ENCODE assay signal across 17 cellular contexts in genomic region chr7:95102662-95103061, GRCh38.
DNase-seq lines count a peak whose midpoint lies in the region; ATAC-seq and TF ChIP-seq lines count a peak whose summit lies in the region.
"Had no signal": no experiment of that assay in that cellular context is flagged by ENCODE, and none has a peak within 500 bp of the region (broad histone marks: within the 10 kb centered on the region; RNA-seq: fewer than 3 reads in every experiment).

No MANE protein-coding gene starts in this region.

- TF ChIP-seq CTCF in gastroesophageal sphincter (IDR thresholded peaks at IDR 0.05): no peak

- DNase-seq in A172 (ENCODE audit: low spot score) (peak; percentile 57), HT-29 (ENCODE audit: low spot score) (peak; percentile 57), adipocyte (ENCODE audit: low read depth) (peak; percentile 18), iris pigment epithelial cell (ENCODE audit: low read depth) (peak; percentile 15), erythroblast (lab: John Stamatoyannopoulos, UW) (no peak), T-helper 1 cell (no peak)
- no peak for DNase-seq in activated CD4-positive, CD25-positive, alpha-beta regulatory T cell (lab: John Stamatoyannopoulos, UW)
- DNase-seq: activated CD8-positive, alpha-beta T cell treated with anti-CD3 and anti-CD28 coated beads for 36 hours; activated T-cell treated with anti-CD3 and anti-CD28 coated beads, Interleukin-2, amount 50 U/mL, for 72 hours; effector CD4-positive, alpha-beta T cell; MV-4-11; NCI-H187 treated with DMSO at 0.1 percent for 48 hours; NCI-H446; SHP77 treated with DMSO at 0.1 percent for 48 hours; testis had no signal

- no peak overlapping the region for H3K27ac ChIP-seq in gastroesophageal sphincter
- H3K27ac ChIP-seq: BLaER1 treated with 17β-estradiol and CSF1 and Interleukin-3, amounts not matched to agents 10 nM and 100 nM; testis had no signal

- ATAC-seq in gastroesophageal sphincter: no peak
- ATAC-seq: activated CD8-positive, alpha-beta T cell treated with anti-CD3 and anti-CD28 coated beads for 36 hours; activated T-cell treated with anti-CD3 and anti-CD28 coated beads, Interleukin-2, amount 50 U/mL, for 72 hours had no signal

- H3K4me3 ChIP-seq in adipocyte (ENCODE audit: low read length) (no peak overlapping the region), gastroesophageal sphincter (no peak overlapping the region)
- H3K4me3 ChIP-seq: BLaER1 treated with 17β-estradiol and CSF1 and Interleukin-3, amounts not matched to agents 10 nM and 100 nM; testis had no signal

- TF ChIP-seq POLR2A in erythroblast (IDR thresholded peaks at IDR 0.05; ENCODE audit: low read length) (no peak), gastroesophageal sphincter (IDR thresholded peaks at IDR 0.05) (no peak)

- H3K4me1 ChIP-seq in adipocyte (ENCODE audit: control insufficient read depth, insufficient read depth, low read length): peaks cover 20% of the 10 kb centered on the region
- H3K4me1 ChIP-seq in gastroesophageal sphincter: peaks cover 0 to 28% (median 3%) of the 10 kb centered on the region in 3 donors
- H3K4me1 ChIP-seq: BLaER1 treated with 17β-estradiol and CSF1 and Interleukin-3, amounts not matched to agents 10 nM and 100 nM; testis had no signal

- 61 to 65% methylated on average over 3 of the region's 3 CpGs for whole genome bisulfite sequencing in gastroesophageal sphincter (ENCODE audit: low coverage in 1 of 2), 2 donors

- H3K9ac ChIP-seq in adipocyte (ENCODE audit: low read length): no peak overlapping the region
- H3K9ac ChIP-seq: BLaER1 treated with 17β-estradiol and CSF1 and Interleukin-3, amounts not matched to agents 10 nM and 100 nM had no signal

- H3K9me3 ChIP-seq in adipocyte (ENCODE audit: control insufficient read depth, low read length): no peaks in the 10 kb centered on the region
- no peaks in the 10 kb centered on the region for H3K9me3 ChIP-seq in gastroesophageal sphincter
- H3K9me3 ChIP-seq: BLaER1 treated with 17β-estradiol and CSF1 and Interleukin-3, amounts not matched to agents 10 nM and 100 nM; testis had no signal

- H3K36me3 ChIP-seq in adipocyte (ENCODE audit: control insufficient read depth, insufficient read depth, low read length, severe bottlenecking) (no peaks in the 10 kb centered on the region), gastroesophageal sphincter (no peaks in the 10 kb centered on the region)
- H3K36me3 ChIP-seq: BLaER1 treated with 17β-estradiol and CSF1 and Interleukin-3, amounts not matched to agents 10 nM and 100 nM had no signal

- TF ChIP-seq EP300 in gastroesophageal sphincter (IDR thresholded peaks at IDR 0.05): no peak

- H3K27me3 ChIP-seq in adipocyte (replicated peaks; ENCODE audit: control insufficient read depth, insufficient read depth, low read length) (no peaks in the 10 kb centered on the region), gastroesophageal sphincter (no peaks in the 10 kb centered on the region)
- H3K27me3 ChIP-seq: BLaER1 treated with 17β-estradiol and CSF1 and Interleukin-3, amounts not matched to agents 10 nM and 100 nM; testis had no signal

Comparison
In these comparisons a context has a peak if more than half of its experiments do, and no peak if none do; other contexts are left out.
1. DNase-seq: peak in A172 (single experiment), HT-29 (single experiment), adipocyte (single experiment) and iris pigment epithelial cell (single experiment); none in erythroblast (0 of 2), T-helper 1 cell (0 of 5) and activated CD4-positive, CD25-positive, alpha-beta regulatory T cell (0 of 4).